8 cellular contexts compared by ENCODE assay signal in the genomic region with DNA sequence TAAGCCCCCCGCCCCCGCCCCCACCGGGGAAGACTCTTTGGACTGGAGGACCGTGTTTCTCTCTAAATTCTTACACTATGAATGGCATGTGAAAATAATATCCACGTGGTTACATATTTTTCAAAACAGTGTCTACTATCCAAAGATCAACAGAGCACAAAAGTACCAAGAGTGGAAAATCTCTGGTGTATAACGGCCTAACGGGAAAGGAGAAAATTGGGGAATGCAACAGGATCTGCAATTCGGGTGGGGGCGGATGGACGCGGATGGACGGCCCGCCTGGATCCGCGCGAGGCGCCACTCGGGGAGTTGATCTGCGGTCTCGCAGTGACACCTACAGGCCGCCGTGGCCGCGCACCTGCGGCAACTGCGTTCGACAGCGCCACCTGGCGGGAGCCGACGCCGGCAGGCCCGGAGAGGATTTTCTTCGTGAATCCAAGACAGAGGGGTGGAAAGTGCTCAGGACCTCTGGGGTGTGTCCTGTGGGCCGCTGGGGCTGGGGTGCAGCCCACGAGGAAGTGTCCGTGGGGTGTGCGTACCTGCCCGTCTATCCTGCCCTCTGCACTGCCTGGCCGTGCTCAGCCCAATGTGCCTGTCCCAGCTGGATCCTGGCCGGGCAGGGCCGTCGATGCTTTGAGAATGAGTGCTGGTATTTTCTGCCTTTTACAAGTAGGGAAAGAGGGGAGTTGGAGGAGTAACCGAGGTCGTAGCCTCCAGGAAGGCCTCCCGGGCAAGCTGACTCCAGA. TPM values are rescaled to one million over a fixed set of nuclear protein-coding genes. Genes with fewer than 3 reads are reported as not detected.
DNase-seq lines count a peak whose midpoint lies in the region; ATAC-seq, FAIRE-seq and TF ChIP-seq lines count a peak whose summit lies in the region.

No MANE protein-coding gene starts in this region.

- FAIRE-seq in GM12892 (lab: Jason Lieb, UNC) (peak; percentile 95), endothelial cell of umbilical vein (lab: Jason Lieb, UNC) (peak; percentile 79)

- TF ChIP-seq POLR2A in GM12892 (IDR thresholded peaks at IDR 0.05; ENCODE audit: low read depth, low read length) (no peak), endothelial cell of umbilical vein (IDR thresholded peaks at IDR 0.05; ENCODE audit: low read depth, low read length) (no peak)

- H3K9ac ChIP-seq in endothelial cell of umbilical vein (replicated peaks; ENCODE audit: extremely low read depth, insufficient read depth, low read length) (peak overlapping the region; percentile 43), mucosa of stomach (ENCODE audit: low read length) (peak overlapping the region; percentile 31)

- H3K36me3 ChIP-seq in endothelial cell of umbilical vein (ENCODE audit: control insufficient read depth in 2 of 2, extremely low read depth in 1 of 2, insufficient read depth in 2 of 2, low read length in 2 of 2) (no peaks in the 10 kb centered on the region), mucosa of stomach (ENCODE audit: control insufficient read depth, insufficient read depth, low read length) (no peaks in the 10 kb centered on the region)

- H3K4me3 ChIP-seq in endothelial cell of umbilical vein (replicated peaks in 1 of 3; ENCODE audit: insufficient read depth in 1 of 3, low read depth in 1 of 3, low read length in 3 of 3) (no peak overlapping the region), mucosa of stomach (ENCODE audit: low read length) (no peak overlapping the region)

- peak; percentile 96 for DNase-seq in 8988T
- DNase-seq in GM12892 (ENCODE audit: insufficient read length): peak; percentile 95
- DNase-seq in NOMO-1 treated with DMSO at 0.1 percent for 48 hours (lab: John Stamatoyannopoulos, UW; ENCODE audit: unreplicated experiment): peak; percentile 31
- peak; percentile 61 for DNase-seq in activated CD8-positive, alpha-beta memory T cell treated with anti-CD3 and anti-CD28 coated beads, Interleukin-2, amount 50 U/mL, for 24 hours (ENCODE audit: extremely low read depth)
- DNase-seq in endothelial cell of umbilical vein (ENCODE audit: low read depth, low spot score): peak; percentile 70
- DNase-seq in stimulated activated CD8-positive, alpha-beta memory T cell treated with anti-CD3 and anti-CD28 coated beads, Interleukin-7, amount 100 ng/mL, for 1 hour (ENCODE audit: low read depth in 2 of 2): peak; percentile 76 to 82

- H4K20me1 ChIP-seq in endothelial cell of umbilical vein (replicated peaks; ENCODE audit: control insufficient read depth, extremely low read depth, insufficient read depth, low read length): no peaks in the 10 kb centered on the region

- peak; percentile 84 for ATAC-seq in HG03354 (IDR thresholded peaks at IDR 0.05; ENCODE audit: poor library complexity, severe bottlenecking, unreplicated experiment)

- CTCF ChIA-PET in endothelial cell of umbilical vein (lab: Charles Lee): interaction anchor here (0.5 to 6.8 kb wide), 12 partner anchors 9 to 829 kb away, joined by 3 to 54 read pairs (median 4); no protein-coding TSS in a partner anchor

- dilution Hi-C loops in endothelial cell of umbilical vein (cut with MboI; ENCODE audit: extremely low pct_ligation_motif_present, low sequenced_read_pairs): no loop called here

- POLR2A ChIA-PET in endothelial cell of umbilical vein (lab: Charles Lee): no interaction called here

- no peak overlapping the region for H3K27ac ChIP-seq in endothelial cell of umbilical vein (ENCODE audit: insufficient read depth, low read depth, low read length)

- no peaks in the 10 kb centered on the region for H3K79me2 ChIP-seq in endothelial cell of umbilical vein (ENCODE audit: control insufficient read depth, insufficient read depth, low read length)

- no TSS peak for BruUV-seq in endothelial cell of umbilical vein (replicated peaks; lab: Mats Ljungman, UMichigan)

- H3K27me3 ChIP-seq in endothelial cell of umbilical vein (ENCODE audit: control insufficient read depth in 2 of 2, insufficient read depth in 2 of 2, low read length in 2 of 2) (no peaks in the 10 kb centered on the region), mucosa of stomach (ENCODE audit: control insufficient read depth, insufficient read depth, low read length) (peaks cover 19% of the 10 kb centered on the region)

- H3K4me2 ChIP-seq in endothelial cell of umbilical vein (ENCODE audit: insufficient read depth, low read length): no peak overlapping the region

- H3K4me1 ChIP-seq in endothelial cell of umbilical vein (ENCODE audit: control insufficient read depth, extremely low read depth, insufficient read depth, low read length): no peaks in the 10 kb centered on the region
- no peaks in the 10 kb centered on the region for H3K4me1 ChIP-seq in mucosa of stomach (ENCODE audit: control insufficient read depth, insufficient read depth, low read length)

- H3K9me1 ChIP-seq in endothelial cell of umbilical vein (replicated peaks; ENCODE audit: control insufficient read depth, extremely low read depth, insufficient read depth, low read length): no peaks in the 10 kb centered on the region

- H3K9me3 ChIP-seq in endothelial cell of umbilical vein (replicated peaks; ENCODE audit: control insufficient read depth, insufficient read depth, low read length) (no peaks in the 10 kb centered on the region), mucosa of stomach (ENCODE audit: control insufficient read depth, low read length) (no peaks in the 10 kb centered on the region)

- intact Hi-C loops in endothelial cell of umbilical vein (cut with micrococcal nuclease): loop anchor here (1.0 to 5.0 kb wide), 6 partner anchors 18 to 828 kb away; no protein-coding TSS in a partner anchor

- peak overlapping the region; percentile 61 for H2AFZ ChIP-seq in endothelial cell of umbilical vein (ENCODE audit: low read depth, low read length)

- peak; percentile 100 for TF ChIP-seq CTCF in endothelial cell of umbilical vein (IDR thresholded peaks at IDR 0.05; ENCODE audit: extremely low read depth in 1 of 2, insufficient read depth in 1 of 2, low read depth in 1 of 2, low read length in 2 of 2)

TF ChIP-seq in endothelial cell of umbilical vein, 7 proteins besides CTCF, POLR2A, EP300 and RAD21:
- TF ChIP-seq GATA2 (IDR thresholded peaks at IDR 0.05; ENCODE audit: insufficient read depth, insufficient read length, low read depth, low read length) (no peak), POLR2AphosphoS5 (IDR thresholded peaks at IDR 0.05; ENCODE audit: insufficient read depth, low read depth, low read length) (peak; percentile 18)

RNA-seq across cellular contexts. Expression of a gene that starts 18.6 kb away (rescaled TPM):
- polyA plus RNA-seq in GM12892 (2012; ENCODE audit: missing spikeins): not detected
- not detected in 2 replicates for total RNA-seq in endothelial cell of umbilical vein
- not detected in 2 replicates for polyA plus RNA-seq in endothelial cell of umbilical vein
- polyA plus RNA-seq in endothelial cell of umbilical vein (2011; cell fraction: cytosol; rRNA removed): not detected in 2 replicates
- polyA plus RNA-seq in endothelial cell of umbilical vein (2011; cell fraction: nucleus; rRNA removed): not detected in 2 replicates
- polyA plus RNA-seq in endothelial cell of umbilical vein (2012): not detected in 2 replicates
- polyA minus RNA-seq in endothelial cell of umbilical vein: not detected in 2 replicates
- not detected for polyA minus RNA-seq in endothelial cell of umbilical vein (2011; cell fraction: cytosol; rRNA and poly(A)+ RNA removed)
- not detected in 2 replicates for polyA minus RNA-seq in endothelial cell of umbilical vein (2011; cell fraction: nucleus; rRNA and poly(A)+ RNA removed)

Comparison
In these comparisons a context has a peak if more than half of its experiments do, and no peak if none do; other contexts are left out.
1. DNase-seq: peak in every context shown above with its lines; median percentile 96 in 8988T; 95 in GM12892; 79 in stimulated activated CD8-positive, alpha-beta memory T cell treated with anti-CD3 and anti-CD28 coated beads, Interleukin-7, amount 100 ng/mL, for 1 hour; 70 in endothelial cell of umbilical vein; 61 in activated CD8-positive, alpha-beta memory T cell treated with anti-CD3 and anti-CD28 coated beads, Interleukin-2, amount 50 U/mL, for 24 hours; 31 in NOMO-1 treated with DMSO at 0.1 percent for 48 hours.